8 cellular contexts compared by ENCODE assay signal in genomic region chr9:127336708-127337352, GRCh38.
A peak's percentile ranks its signal among the peaks of the same experiment; 100 is the strongest.
DNase-seq lines count a peak whose midpoint lies in the region; ATAC-seq, FAIRE-seq and TF ChIP-seq lines count a peak whose summit lies in the region.

No MANE protein-coding gene starts in this region.

- FAIRE-seq in D721Med (lab: Jason Lieb, UNC): no peak

- peak; percentile 91 for ATAC-seq in SK-N-SH treated with all-trans-retinoic acid at 6 μM for 48 hours
- ATAC-seq in HG03159 (IDR thresholded peaks at IDR 0.05; ENCODE audit: unreplicated experiment): no peak
- no peak for ATAC-seq in HG03175 (IDR thresholded peaks at IDR 0.05; ENCODE audit: unreplicated experiment)

- DNase-seq in CD1c-positive myeloid dendritic cell (ENCODE audit: extremely low spot score) (peak; percentile 6), foreskin melanocyte (peak; percentile 87), posterior cingulate gyrus (peak in 9 of 10 donors; percentile 22 to 93 (median 69)), D721Med (ENCODE audit: insufficient read length, low spot score) (no peak)
- no peak for DNase-seq in stimulated activated CD4-positive, alpha-beta T cell treated with anti-CD3 and anti-CD28 coated beads, Interleukin-1b, Interleukin-23, amount 100 ng/mL, for 48 hours

- TF ChIP-seq CTCF in D721Med (IDR thresholded peaks at IDR 0.05; ENCODE audit: insufficient read depth, missing control alignments): no peak

- intact Hi-C loops in posterior cingulate gyrus (cut with DNase I): no loop called here

TF ChIP-seq in SK-N-SH treated with all-trans-retinoic acid at 6 μM for 48 hours, 23 proteins besides CTCF, POLR2A, EP300 and RAD21:
- TF ChIP-seq ZFP3 (CRISPR knock-in tag; IDR thresholded peaks at IDR 0.05): peak; percentile 90
- TF ChIP-seq ISL1 (CRISPR knock-in tag; IDR thresholded peaks at IDR 0.05): peak; percentile 35
- TF ChIP-seq POU6F1 (CRISPR knock-in tag; IDR thresholded peaks at IDR 0.05; ENCODE audit: borderline replicate concordance, low read depth): no peak
- TF ChIP-seq SNAI2 (CRISPR knock-in tag; IDR thresholded peaks at IDR 0.05): 0 out of 2 replicates have a peak, but pooled peaks have one; percentile 3

Comparison
In these comparisons a context has a peak if more than half of its experiments do, and no peak if none do; other contexts are left out.
1. DNase-seq: peak in CD1c-positive myeloid dendritic cell (single experiment), foreskin melanocyte (single experiment) and posterior cingulate gyrus (9 of 10); none in stimulated activated CD4-positive, alpha-beta T cell treated with anti-CD3 and anti-CD28 coated beads, Interleukin-1b, Interleukin-23, amount 100 ng/mL, for 48 hours (single experiment) and D721Med (single experiment).